Comparison of ENCODE assay signal across 16 cellular contexts in the genomic region with DNA sequence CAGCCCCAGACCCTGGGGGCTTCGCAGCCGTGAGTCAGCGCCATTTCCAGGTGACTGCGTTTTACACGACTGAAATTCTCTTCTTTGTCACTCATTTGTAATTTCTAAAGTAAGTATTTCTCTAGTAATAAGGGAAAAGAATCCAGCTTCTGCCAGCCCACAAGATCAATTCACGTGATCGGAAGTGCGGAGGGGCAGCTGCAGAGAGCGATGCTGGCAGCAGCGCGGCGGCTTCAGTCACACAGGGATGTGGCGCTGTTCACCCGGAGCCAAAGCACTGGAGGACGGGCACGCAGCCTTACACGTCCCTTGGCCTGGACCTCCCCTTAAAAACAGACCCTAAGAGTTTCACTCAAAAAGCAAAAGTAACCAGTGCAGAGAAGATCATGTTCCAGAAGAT. TPM values are rescaled to one million over a fixed set of nuclear protein-coding genes. Genes with fewer than 3 reads are reported as not detected.
DNase-seq lines count a peak whose midpoint lies in the region; ATAC-seq and TF ChIP-seq lines count a peak whose summit lies in the region.
"Had no signal": no experiment of that assay in that cellular context is flagged by ENCODE, and none has a peak within 500 bp of the region (broad histone marks: within the 10 kb centered on the region; RNA-seq: fewer than 3 reads in every experiment).

No MANE protein-coding gene starts in this region.

- H3K36me3 ChIP-seq in lower lobe of right lung (peaks cover 3% of the 10 kb centered on the region), spleen (peaks cover 0 to 30% (median 0%) of the 10 kb centered on the region in 6 donors)

- H3K4me1 ChIP-seq in lower lobe of right lung (no peaks in the 10 kb centered on the region), spleen (peaks cover 0 to 1% (median 0%) of the 10 kb centered on the region in 6 donors)
- H3K4me1 ChIP-seq: BLaER1, Caco-2 had no signal

- peak; percentile 63 for DNase-seq in NCI-H748 (lab: John Stamatoyannopoulos, UW; ENCODE audit: unreplicated experiment)
- DNase-seq in NCI-H748 treated with DMSO at 0.1 percent for 48 hours (lab: John Stamatoyannopoulos, UW) = no peak
- DNase-seq in WTC11 (ENCODE audit: low spot score) = no peak
- DNase-seq in lower lobe of right lung = peak; percentile 21
- peak; percentile 47 for DNase-seq in spleen
- no peak for DNase-seq in activated CD4-positive, alpha-beta T cell treated with anti-CD3 and anti-CD28 coated beads, Interleukin-2, amount 50 U/mL, for 48 hours
- DNase-seq in activated T-helper 2 cell treated with anti-CD3 and anti-CD28 coated beads, Interferon-gamma antibody, Interleukin-2, Interleukin-4, amounts not matched to agents 10 μg/mL and 5 μg/mL and 100 μg/mL, durations not matched to agents 14 hours and 24 hours and 36 hours (ENCODE audit: low spot score) = no peak
- DNase-seq: Caco-2; CD8-positive, alpha-beta memory T cell; DND-41; GDM1; HCEC 1CT; HFFc6 had no signal

- H3K27me3 ChIP-seq in lower lobe of right lung (ENCODE audit: low read depth) (no peaks in the 10 kb centered on the region), spleen (replicated peaks in 1 of 7) (no peaks in the 10 kb centered on the region)
- H3K27me3 ChIP-seq: BLaER1 had no signal

- no peaks in the 10 kb centered on the region for H3K9me3 ChIP-seq in lower lobe of right lung
- peaks cover 0 to 21% (median 10%) of the 10 kb centered on the region in 8 donors for H3K9me3 ChIP-seq in spleen
- H3K9me3 ChIP-seq: Caco-2 had no signal

- peak overlapping the region; percentile 61; the same call in 1 of the 2 replicates for H3K27ac Mint-ChIP-seq in WTC11
- H3K27ac Mint-ChIP-seq in activated T-helper 2 cell treated with anti-CD3 and anti-CD28 coated beads, Interferon-gamma antibody, Interleukin-2, Interleukin-4, amounts not matched to agents 10 μg/mL and 5 μg/mL and 100 μg/mL, durations not matched to agents 14 hours and 24 hours and 36 hours = no peak overlapping the region
- H3K27ac Mint-ChIP-seq in stimulated activated memory B cell treated with anti-CD40 and anti-IgM and Interleukin-4, amounts not matched to agents 10 μg/mL and 1 μg/mL and 100 μg/mL, for 72 hours = no peak overlapping the region
- H3K27ac Mint-ChIP-seq: CD8-positive, alpha-beta memory T cell; HFFc6 had no signal

- no peak overlapping the region for H3K4me3 Mint-ChIP-seq in WTC11
- H3K4me3 Mint-ChIP-seq in activated T-helper 2 cell treated with anti-CD3 and anti-CD28 coated beads, Interferon-gamma antibody, Interleukin-2, Interleukin-4, amounts not matched to agents 10 μg/mL and 5 μg/mL and 100 μg/mL, durations not matched to agents 14 hours and 24 hours and 36 hours (ENCODE audit: low read depth) = no peak overlapping the region
- no peak overlapping the region for H3K4me3 Mint-ChIP-seq in stimulated activated memory B cell treated with anti-CD40 and anti-IgM and Interleukin-4, amounts not matched to agents 10 μg/mL and 1 μg/mL and 100 μg/mL, for 72 hours
- H3K4me3 Mint-ChIP-seq: CD8-positive, alpha-beta memory T cell; HFFc6 had no signal

- ATAC-seq in WTC11 = no peak
- no peak for ATAC-seq in lower lobe of right lung
- no peak for ATAC-seq in stimulated activated memory B cell treated with anti-CD40 and anti-IgM and Interleukin-4, amounts not matched to agents 10 μg/mL and 1 μg/mL and 100 μg/mL, for 72 hours

- CTCF ChIA-PET in WTC11 (lab: Charles Lee) = no interaction called here

- POLR2A ChIA-PET in WTC11 (lab: Charles Lee) = no interaction called here

- H3K27me3 Mint-ChIP-seq in WTC11 (ENCODE audit: low read depth) = no peaks in the 10 kb centered on the region
- no peaks in the 10 kb centered on the region for H3K27me3 Mint-ChIP-seq in activated T-helper 2 cell treated with anti-CD3 and anti-CD28 coated beads, Interferon-gamma antibody, Interleukin-2, Interleukin-4, amounts not matched to agents 10 μg/mL and 5 μg/mL and 100 μg/mL, durations not matched to agents 14 hours and 24 hours and 36 hours (ENCODE audit: low read depth)
- peaks cover 47% of the 10 kb centered on the region for H3K27me3 Mint-ChIP-seq in stimulated activated memory B cell treated with anti-CD40 and anti-IgM and Interleukin-4, amounts not matched to agents 10 μg/mL and 1 μg/mL and 100 μg/mL, for 72 hours

- TF ChIP-seq POLR2A in spleen (IDR thresholded peaks at IDR 0.05) = no peak

- H3K4me1 Mint-ChIP-seq in WTC11 = no peaks in the 10 kb centered on the region
- no peaks in the 10 kb centered on the region for H3K4me1 Mint-ChIP-seq in activated T-helper 2 cell treated with anti-CD3 and anti-CD28 coated beads, Interferon-gamma antibody, Interleukin-2, Interleukin-4, amounts not matched to agents 10 μg/mL and 5 μg/mL and 100 μg/mL, durations not matched to agents 14 hours and 24 hours and 36 hours (ENCODE audit: low read depth)
- H3K4me1 Mint-ChIP-seq in stimulated activated memory B cell treated with anti-CD40 and anti-IgM and Interleukin-4, amounts not matched to agents 10 μg/mL and 1 μg/mL and 100 μg/mL, for 72 hours = no peaks in the 10 kb centered on the region
- H3K4me1 Mint-ChIP-seq: CD8-positive, alpha-beta memory T cell had no signal

- peaks cover 68% of the 10 kb centered on the region for H3K36me3 Mint-ChIP-seq in WTC11
- H3K36me3 Mint-ChIP-seq in activated T-helper 2 cell treated with anti-CD3 and anti-CD28 coated beads, Interferon-gamma antibody, Interleukin-2, Interleukin-4, amounts not matched to agents 10 μg/mL and 5 μg/mL and 100 μg/mL, durations not matched to agents 14 hours and 24 hours and 36 hours (ENCODE audit: low read depth) = peaks cover 5% of the 10 kb centered on the region
- H3K36me3 Mint-ChIP-seq in stimulated activated memory B cell treated with anti-CD40 and anti-IgM and Interleukin-4, amounts not matched to agents 10 μg/mL and 1 μg/mL and 100 μg/mL, for 72 hours = no peaks in the 10 kb centered on the region
- H3K36me3 Mint-ChIP-seq: CD8-positive, alpha-beta memory T cell had no signal

- WGBS in spleen, 5 donors = 94 to 97% (median 96%) methylated on average over 17 of the region's 17 CpGs

- H3K4me3 ChIP-seq in lower lobe of right lung = no peak overlapping the region
- no peak overlapping the region for H3K4me3 ChIP-seq in spleen
- H3K4me3 ChIP-seq: BLaER1 had no signal

- TF ChIP-seq CTCF in WTC11 (IDR thresholded peaks at IDR 0.05) = no peak
- no peak for TF ChIP-seq CTCF in lower lobe of right lung (IDR thresholded peaks at IDR 0.05)
- no peak for TF ChIP-seq CTCF in spleen (IDR thresholded peaks at IDR 0.05 in 8 of 11, conservative IDR thresholded peaks at IDR 0.05 in 3 of 11)

- intact Hi-C loops in lower lobe of right lung (cut with DNase I) = no loop called here
- intact Hi-C loops in spleen (cut with DNase I; ENCODE audit: low total_unique reads) = no loop called here
- intact Hi-C loops in activated T-helper 2 cell treated with anti-CD3 and anti-CD28 coated beads, Interferon-gamma antibody, Interleukin-2, Interleukin-4, amounts not matched to agents 10 μg/mL and 5 μg/mL and 100 μg/mL, durations not matched to agents 14 hours and 24 hours and 36 hours (cut with micrococcal nuclease) = no loop called here

- H3K27ac ChIP-seq in lower lobe of right lung = no peak overlapping the region
- no peak overlapping the region for H3K27ac ChIP-seq in spleen
- H3K27ac ChIP-seq: 22Rv1, BLaER1 had no signal

- peaks cover 9% of the 10 kb centered on the region for H3K9me3 Mint-ChIP-seq in WTC11
- H3K9me3 Mint-ChIP-seq in activated T-helper 2 cell treated with anti-CD3 and anti-CD28 coated beads, Interferon-gamma antibody, Interleukin-2, Interleukin-4, amounts not matched to agents 10 μg/mL and 5 μg/mL and 100 μg/mL, durations not matched to agents 14 hours and 24 hours and 36 hours = peaks cover 13% of the 10 kb centered on the region
- H3K9me3 Mint-ChIP-seq in stimulated activated memory B cell treated with anti-CD40 and anti-IgM and Interleukin-4, amounts not matched to agents 10 μg/mL and 1 μg/mL and 100 μg/mL, for 72 hours = no peaks in the 10 kb centered on the region

TF ChIP-seq in WTC11, 78 proteins besides CTCF, POLR2A, EP300 and RAD21:
- TF ChIP-seq, protein P1, sequence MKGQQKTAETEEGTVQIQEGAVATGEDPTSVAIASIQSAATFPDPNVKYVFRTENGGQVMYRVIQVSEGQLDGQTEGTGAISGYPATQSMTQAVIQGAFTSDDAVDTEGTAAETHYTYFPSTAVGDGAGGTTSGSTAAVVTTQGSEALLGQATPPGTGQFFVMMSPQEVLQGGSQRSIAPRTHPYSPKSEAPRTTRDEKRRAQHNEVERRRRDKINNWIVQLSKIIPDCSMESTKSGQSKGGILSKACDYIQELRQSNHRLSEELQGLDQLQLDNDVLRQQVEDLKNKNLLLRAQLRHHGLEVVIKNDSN (CRISPR knock-in tag; IDR thresholded peaks at IDR 0.05) = no peak
- TF ChIP-seq ZNF219 (CRISPR knock-in tag; IDR thresholded peaks at IDR 0.05; ENCODE audit: borderline replicate concordance) = no peak
- TF ChIP-seq IRF1 (CRISPR knock-in tag; IDR thresholded peaks at IDR 0.05) = no peak
- no peak for TF ChIP-seq TEAD1 (CRISPR knock-in tag; IDR thresholded peaks at IDR 0.05)
TF ChIP-seq in WTC11: peak in this region for 0.

RNA-seq across cellular contexts. Expression of gene GRTP1, which starts 18.4 kb away (rescaled TPM):
- 59.0 to 62.0 TPM (median 60.0 TPM) in 3 replicates for total RNA-seq in WTC11 (2021)
- total RNA-seq in lower lobe of right lung = 4.2 TPM
- total RNA-seq in spleen = 10 to 100 TPM in 1 of 7 donors, 1 to 10 TPM in 6; 4.0 to 10.5 (median 6.1) TPM
- polyA plus RNA-seq in spleen = 1 to 10 TPM; 2.0 to 5.5 (median 2.3) TPM
- total RNA-seq in activated T-helper 2 cell treated with anti-CD3 and anti-CD28 coated beads, Interferon-gamma antibody, Interleukin-2, Interleukin-4, amounts not matched to agents 10 μg/mL and 5 μg/mL and 100 μg/mL, durations not matched to agents 14 hours and 24 hours and 36 hours = not detected in 2 replicates
- total RNA-seq: CD8-positive, alpha-beta memory T cell had no signal
- polyA plus RNA-seq: CD8-positive, alpha-beta memory T cell had no signal

RNA-seq across cellular contexts. Expression of gene LAMP1, which starts 48.4 kb away (rescaled TPM):
- total RNA-seq in WTC11 (2021) = 135 to 150 TPM (median 140 TPM) in 3 replicates
- total RNA-seq in lower lobe of right lung = 353 TPM
- 100 to 1,000 TPM; 114 to 210 (median 154) TPM for total RNA-seq in spleen
- 10 to 100 TPM; 27.0 to 64.5 (median 41.7) TPM for polyA plus RNA-seq in spleen
- 57.7 and 58.4 TPM in 2 replicates for total RNA-seq in activated T-helper 2 cell treated with anti-CD3 and anti-CD28 coated beads, Interferon-gamma antibody, Interleukin-2, Interleukin-4, amounts not matched to agents 10 μg/mL and 5 μg/mL and 100 μg/mL, durations not matched to agents 14 hours and 24 hours and 36 hours

Comparison
In these comparisons a context has a peak if more than half of its experiments do, and no peak if none do; other contexts are left out.
1. DNase-seq: peak in NCI-H748 (single experiment), lower lobe of right lung (single experiment) and spleen (single experiment); none in NCI-H748 treated with DMSO at 0.1 percent for 48 hours (single experiment), WTC11 (single experiment), activated CD4-positive, alpha-beta T cell treated with anti-CD3 and anti-CD28 coated beads, Interleukin-2, amount 50 U/mL, for 48 hours (0 of 2) and activated T-helper 2 cell treated with anti-CD3 and anti-CD28 coated beads, Interferon-gamma antibody, Interleukin-2, Interleukin-4, amounts not matched to agents 10 μg/mL and 5 μg/mL and 100 μg/mL, durations not matched to agents 14 hours and 24 hours and 36 hours (single experiment).